ENCODE assay signal across 8 cellular contexts in genomic region chr10:6201511-6201975, GRCh38. TPM values are rescaled to one million over a fixed set of nuclear protein-coding genes. Genes with fewer than 3 reads are reported as not detected.
DNase-seq lines count a peak whose midpoint lies in the region; ATAC-seq and TF ChIP-seq lines count a peak whose summit lies in the region.

No MANE protein-coding gene starts in this region.

- no peak for TF ChIP-seq CTCF in GM10266 (IDR thresholded peaks at IDR 0.05; ENCODE audit: control insufficient read depth, insufficient read depth, low read depth, missing control alignments)
- 0 out of 2 replicates have a peak, but pooled peaks have one; percentile 28 for TF ChIP-seq CTCF in HEK293 (tag by site-specific recombination; IDR thresholded peaks at IDR 0.05)

- DNase-seq in GM10266 (ENCODE audit: extremely low spot score): peak; percentile 93
- peak; percentile 76 for DNase-seq in NCI-H128 (lab: John Stamatoyannopoulos, UW; ENCODE audit: unreplicated experiment)
- peak; percentile 94 for DNase-seq in activated CD8-positive, alpha-beta T cell treated with anti-CD3 and anti-CD28 coated beads, Interleukin-2, amount 10 ng/mL, durations not matched to agents 7 days and 5 days
- peak; percentile 58 for DNase-seq in effector CD8-positive, alpha-beta T cell (lab: John Stamatoyannopoulos, UW)
- DNase-seq in midbrain (lab: John Stamatoyannopoulos, UW): peak; percentile 53
- peak; percentile 78 to 80 for DNase-seq in stimulated activated CD8-positive, alpha-beta memory T cell treated with anti-CD3 and anti-CD28 coated beads, Interleukin-15, amount 100 ng/mL, for 48 hours (ENCODE audit: low read depth in 2 of 2)
- no peak for DNase-seq in NCI-H510A treated with DMSO at 0.1 percent for 48 hours (lab: John Stamatoyannopoulos, UW)

- H3K4me1 ChIP-seq in HEK293 (ENCODE audit: control insufficient read depth, insufficient read depth, low read length): peaks cover 16% of the 10 kb centered on the region

- H3K36me3 ChIP-seq in HEK293 (ENCODE audit: control insufficient read depth in 2 of 2, insufficient read depth in 1 of 2, low read length in 2 of 2): no peaks in the 10 kb centered on the region

- peaks cover 22% of the 10 kb centered on the region for H3K36me3 Mint-ChIP-seq in activated CD8-positive, alpha-beta T cell treated with anti-CD3 and anti-CD28 coated beads, Interleukin-2, amount 10 ng/mL, durations not matched to agents 7 days and 5 days (ENCODE audit: low read depth)

- H3K4me3 Mint-ChIP-seq in activated CD8-positive, alpha-beta T cell treated with anti-CD3 and anti-CD28 coated beads, Interleukin-2, amount 10 ng/mL, durations not matched to agents 7 days and 5 days: peak overlapping the region; percentile 92

- H3K9me3 Mint-ChIP-seq in activated CD8-positive, alpha-beta T cell treated with anti-CD3 and anti-CD28 coated beads, Interleukin-2, amount 10 ng/mL, durations not matched to agents 7 days and 5 days (ENCODE audit: insufficient read depth): no peaks in the 10 kb centered on the region

- CTCF ChIA-PET in HEK293 (lab: Yijun Ruan, JAX): interaction anchor here (0.6 to 2.2 kb wide), 13 partner anchors 18 to 251 kb away, joined by 3 to 84 read pairs (median 4); no protein-coding TSS in a partner anchor
- CTCF ChIA-PET in activated CD8-positive, alpha-beta T cell treated with anti-CD3 and anti-CD28 coated beads, Interleukin-2, amount 10 ng/mL, durations not matched to agents 7 days and 5 days (lab: Charles Lee): interaction anchor here (0.5 to 7.9 kb wide), 37 partner anchors 7 to 477 kb away, joined by 3 to 226 read pairs (median 6); no protein-coding TSS in a partner anchor

- H3K27ac Mint-ChIP-seq in activated CD8-positive, alpha-beta T cell treated with anti-CD3 and anti-CD28 coated beads, Interleukin-2, amount 10 ng/mL, durations not matched to agents 7 days and 5 days: peak overlapping the region; percentile 96

- peak overlapping the region; percentile 54; the same call in 1 of the 2 replicates for H3K27ac ChIP-seq in HEK293 (ENCODE audit: extremely low read depth, low read depth, low read length)

- POLR2A ChIA-PET in HEK293 (lab: Yijun Ruan, JAX): interaction anchor here (0.5 to 5.1 kb wide), 6 partner anchors 18 to 199 kb away, joined by 3 to 92 read pairs (median 3); no protein-coding TSS in a partner anchor
- POLR2A ChIA-PET in activated CD8-positive, alpha-beta T cell treated with anti-CD3 and anti-CD28 coated beads, Interleukin-2, amount 10 ng/mL, durations not matched to agents 7 days and 5 days (lab: Charles Lee): interaction anchor here (0.5 to 3.1 kb wide), 14 partner anchors 29 to 403 kb away, joined by 4 to 41 read pairs (median 7); no protein-coding TSS in a partner anchor

- H3K9me3 ChIP-seq in HEK293 (ENCODE audit: control insufficient read depth, insufficient read depth, low read depth, low read length): no peaks in the 10 kb centered on the region

- peak; percentile 70 for ATAC-seq in activated CD8-positive, alpha-beta T cell treated with anti-CD3 and anti-CD28 coated beads, Interleukin-2, amount 10 ng/mL, durations not matched to agents 7 days and 5 days

- H3K4me3 ChIP-seq in HEK293 (ENCODE audit: low read depth, low read length): peak overlapping the region; percentile 44

- peaks cover 40% of the 10 kb centered on the region for H3K4me1 Mint-ChIP-seq in activated CD8-positive, alpha-beta T cell treated with anti-CD3 and anti-CD28 coated beads, Interleukin-2, amount 10 ng/mL, durations not matched to agents 7 days and 5 days (ENCODE audit: low read depth)

- H3K27me3 Mint-ChIP-seq in activated CD8-positive, alpha-beta T cell treated with anti-CD3 and anti-CD28 coated beads, Interleukin-2, amount 10 ng/mL, durations not matched to agents 7 days and 5 days (ENCODE audit: low read depth): no peaks in the 10 kb centered on the region

TF ChIP-seq in HEK293, 187 proteins besides CTCF, POLR2A, EP300 and RAD21:
- TF ChIP-seq ZBTB20 (tag by site-specific recombination; IDR thresholded peaks at IDR 0.05) (peak; percentile 40; the same call in 1 of the 2 replicates), ZBTB11 (tag by site-specific recombination; conservative IDR thresholded peaks at IDR 0.05; ENCODE audit: low read depth) (peak; percentile 36; the same call in 1 of the 2 replicates), ZNF292 (tag by site-specific recombination; IDR thresholded peaks at IDR 0.05; ENCODE audit: borderline replicate concordance, low read depth) (no peak), ZNF211 (tag by site-specific recombination; IDR thresholded peaks at IDR 0.05; ENCODE audit: low read depth) (no peak), ZBTB8A (tag by site-specific recombination; IDR thresholded peaks at IDR 0.05) (peak; percentile 72), ZNF600 (tag by site-specific recombination; IDR thresholded peaks at IDR 0.05) (peak; percentile 80), YY2 (tag by site-specific recombination; IDR thresholded peaks at IDR 0.05) (no peak), ZNF174 (tag by site-specific recombination; IDR thresholded peaks at IDR 0.05) (no peak), SP2 (tag by site-specific recombination; IDR thresholded peaks at IDR 0.05) (peak; percentile 83), ZNF521 (tag by site-specific recombination; IDR thresholded peaks at IDR 0.05) (no peak), ZSCAN5A (tag by site-specific recombination; IDR thresholded peaks at IDR 0.05) (no peak), ZBTB26 (tag by site-specific recombination; optimal IDR thresholded peaks at IDR 0.05) (peak; percentile 51), KLF8 (tag by site-specific recombination; IDR thresholded peaks at IDR 0.05) (0 out of 2 replicates have a peak, but pooled peaks have one; percentile 9)

RNA-seq across cellular contexts. Expression of gene PFKFB3, which starts 1.2 kb away (rescaled TPM):
- 10 to 100 TPM; 93.0 to 97.3 TPM for total RNA-seq in activated CD8-positive, alpha-beta T cell treated with anti-CD3 and anti-CD28 coated beads, Interleukin-2, amount 10 ng/mL, durations not matched to agents 7 days and 5 days
